In the genomic region with DNA sequence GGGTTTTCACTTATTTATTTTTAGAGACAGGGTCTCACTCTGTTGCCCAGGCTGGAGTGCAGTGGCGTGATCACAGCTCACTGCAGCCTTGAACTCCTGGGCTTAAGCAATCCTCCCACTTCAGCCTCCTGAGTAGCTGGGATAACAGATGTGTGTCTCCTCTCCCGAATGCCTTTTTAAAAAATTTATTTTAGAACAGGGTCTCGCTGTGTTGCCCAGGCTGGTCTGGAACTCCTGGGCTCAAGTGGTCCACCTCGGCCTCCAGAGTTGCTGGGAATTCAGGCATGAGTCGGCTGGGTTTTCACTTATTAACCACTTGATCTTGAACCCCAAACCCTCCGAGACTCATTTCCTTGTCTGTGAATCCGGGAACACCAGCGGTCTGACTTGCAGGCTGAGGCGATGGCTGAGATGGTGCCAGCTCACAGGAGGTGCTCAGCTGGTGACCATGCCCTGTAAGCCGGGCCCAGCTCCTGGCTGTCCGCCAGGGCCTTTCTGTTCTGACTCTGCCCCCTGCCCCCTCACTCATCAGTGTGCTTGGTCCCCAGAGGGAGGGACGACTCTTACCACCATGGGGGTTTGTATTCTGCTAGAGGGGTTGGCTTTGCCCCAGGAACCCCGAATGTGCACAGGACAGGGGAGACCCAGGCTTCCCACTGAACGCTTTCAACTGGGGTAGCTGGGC, we compare ENCODE assay signal across 18 cellular contexts. TPM values are rescaled to one million over a fixed set of nuclear protein-coding genes. Genes with fewer than 3 reads are reported as not detected.
DNase-seq lines count a peak whose midpoint lies in the region; ATAC-seq, FAIRE-seq and TF ChIP-seq lines count a peak whose summit lies in the region.
"Had no signal": no experiment of that assay in that cellular context is flagged by ENCODE, and none has a peak within 500 bp of the region (broad histone marks: within the 10 kb centered on the region; RNA-seq: fewer than 3 reads in every experiment).

No MANE protein-coding gene starts in this region.

- H3K36me3 ChIP-seq in H1 (ENCODE audit: control insufficient read depth in 2 of 4, insufficient read depth in 4 of 4, low read length in 3 of 4) (no peaks in the 10 kb centered on the region), neuronal stem cell (replicated peaks in 1 of 2; ENCODE audit: control insufficient read depth in 2 of 2, insufficient read depth in 2 of 2, low read length in 2 of 2) (no peaks in the 10 kb centered on the region), neural progenitor cell (no peaks in the 10 kb centered on the region)
- H3K36me3 ChIP-seq: right lobe of liver had no signal

- H3K79me1 ChIP-seq in H1 (ENCODE audit: low read depth, low read length) (no peaks in the 10 kb centered on the region), neuronal stem cell (ENCODE audit: low read depth, low read length) (no peaks in the 10 kb centered on the region)

- ATAC-seq in activated CD4-positive, alpha-beta T cell treated with anti-CD3 and anti-CD28 coated beads for 36 hours, result no peak

- H3K4me2 ChIP-seq in H1 (ENCODE audit: insufficient read depth in 1 of 2, low read depth in 2 of 2, low read length in 2 of 2) (no peak overlapping the region), neuronal stem cell (ENCODE audit: insufficient read depth, low read length, poor library complexity, severe bottlenecking) (no peak overlapping the region), neural progenitor cell (no peak overlapping the region)

- H3K14ac ChIP-seq in H1 (ENCODE audit: insufficient read length), result no peak overlapping the region
- H3K14ac ChIP-seq in neuronal stem cell (ENCODE audit: low read length), result no peak overlapping the region

- H3K4me1 Mint-ChIP-seq in neural progenitor cell, result peaks cover 10% of the 10 kb centered on the region
- H3K4me1 Mint-ChIP-seq in activated CD4-positive, alpha-beta T cell treated with anti-CD3 and anti-CD28 coated beads for 36 hours, result no peaks in the 10 kb centered on the region

- H4K5ac ChIP-seq in H1 (ENCODE audit: insufficient read length, low read depth, low read length), result no peak overlapping the region

- TF ChIP-seq CTCF in H1 (IDR thresholded peaks at IDR 0.05; ENCODE audit: control extremely low read depth in 1 of 3, insufficient read depth in 1 of 3, low read depth in 1 of 3, low read length in 3 of 3), result no peak
- no peak for TF ChIP-seq CTCF in neural progenitor cell (IDR thresholded peaks at IDR 0.05)

- H3K27me3 ChIP-seq in H1 (replicated peaks in 1 of 4; ENCODE audit: control insufficient read depth in 3 of 4, extremely low read depth in 1 of 4, insufficient read depth in 3 of 4, low read length in 3 of 4), result peaks cover 0 to 3% (median 0%) of the 10 kb centered on the region in 4 experiments; a peak in 1 of 7 replicates
- peaks cover 0 to 24% (median 2%) of the 10 kb centered on the region in 3 experiments for H3K27me3 ChIP-seq in neuronal stem cell (ENCODE audit: control insufficient read depth in 3 of 3, insufficient read depth in 3 of 3, low read depth in 1 of 3, low read length in 3 of 3)
- H3K27me3 ChIP-seq in neural progenitor cell, result peaks cover 9% of the 10 kb centered on the region
- H3K27me3 ChIP-seq: right lobe of liver had no signal

- H3K9me3 ChIP-seq in H1 (ENCODE audit: insufficient read depth in 2 of 2, low read depth in 1 of 2, low read length in 1 of 2) (peaks cover 0 to 8% of the 10 kb centered on the region in 2 experiments; a peak in 3 of 4 replicates), neuronal stem cell (replicated peaks in 1 of 2; ENCODE audit: control insufficient read depth in 2 of 2, insufficient read depth in 1 of 2, low read depth in 1 of 2, low read length in 2 of 2) (peaks cover 0 to 3% of the 10 kb centered on the region in 2 donors), neural progenitor cell (ENCODE audit: low read depth) (no peaks in the 10 kb centered on the region)
- H3K9me3 ChIP-seq: right lobe of liver had no signal

- H3K79me2 ChIP-seq in H1 (ENCODE audit: control insufficient read depth in 1 of 2, insufficient read depth in 2 of 2, low read length in 2 of 2) (no peaks in the 10 kb centered on the region), neural progenitor cell (ENCODE audit: low read depth) (no peaks in the 10 kb centered on the region)

- H4K91ac ChIP-seq in H1 (replicated peaks; ENCODE audit: insufficient read length, low read length), result no peak overlapping the region
- H4K91ac ChIP-seq in neuronal stem cell (ENCODE audit: low read depth, low read length, poor library complexity), result no peak overlapping the region

- H2AFZ ChIP-seq in H1 (ENCODE audit: low read length) (no peak overlapping the region), neuronal stem cell (ENCODE audit: low read length) (no peak overlapping the region), neural progenitor cell (replicated peaks) (no peak overlapping the region)

- H2BK20ac ChIP-seq in H1 (ENCODE audit: low read length), result no peak overlapping the region

- TF ChIP-seq EP300 in H1 (IDR thresholded peaks at IDR 0.05; ENCODE audit: borderline replicate concordance in 1 of 2, low read depth in 2 of 2, low read length in 2 of 2), result no peak

- no peak overlapping the region for H3K18ac ChIP-seq in H1 (ENCODE audit: extremely low read depth, low read length)
- H3K18ac ChIP-seq in neuronal stem cell (ENCODE audit: low read length), result peak overlapping the region; percentile 6

- CTCF ChIA-PET in H1 (lab: Charles Lee; ENCODE audit: partially characterized antibody), result interaction anchor here (0.9 kb wide), 1 partner anchor 19 kb away, joined by 4 read pairs; no protein-coding TSS in a partner anchor
- CTCF ChIA-PET in activated CD4-positive, alpha-beta T cell treated with anti-CD3 and anti-CD28 coated beads for 36 hours (lab: Charles Lee), result no interaction called here

- H2BK120ac ChIP-seq in H1 (replicated peaks; ENCODE audit: low read depth, low read length) (no peak overlapping the region), neuronal stem cell (ENCODE audit: low read depth, low read length) (peak overlapping the region; percentile 82)

- intact Hi-C loops in activated CD4-positive, alpha-beta T cell treated with anti-CD3 and anti-CD28 coated beads for 36 hours (cut with DNase I, micrococcal nuclease), result no loop called here

- H2BK5ac ChIP-seq in H1 (ENCODE audit: low read depth, low read length), result no peak overlapping the region
- H2BK5ac ChIP-seq in neuronal stem cell (ENCODE audit: low read length), result peak overlapping the region; percentile 40

- peaks cover 8% of the 10 kb centered on the region for H3K27me3 Mint-ChIP-seq in neural progenitor cell (ENCODE audit: insufficient read depth, low read depth)
- H3K27me3 Mint-ChIP-seq in activated CD4-positive, alpha-beta T cell treated with anti-CD3 and anti-CD28 coated beads for 36 hours, result no peaks in the 10 kb centered on the region

- H3K4me3 ChIP-seq in H1 (ENCODE audit: extremely low read depth in 1 of 4, insufficient read depth in 2 of 4, low read depth in 3 of 4, low read length in 4 of 4) (no peak overlapping the region), neuronal stem cell (ENCODE audit: low read length in 2 of 2) (no peak overlapping the region), neural progenitor cell (no peak overlapping the region)
- H3K4me3 ChIP-seq: right lobe of liver had no signal

- H3K56ac ChIP-seq in H1 (replicated peaks; ENCODE audit: insufficient read length, low read depth, low read length), result no peak overlapping the region

- H3K4me1 ChIP-seq in H1 (replicated peaks in 1 of 4; ENCODE audit: control insufficient read depth in 3 of 4, insufficient read depth in 4 of 4, low read length in 3 of 4) (peaks cover 0 to 3% (median 0%) of the 10 kb centered on the region in 4 experiments; a peak in 2 of 7 replicates), neuronal stem cell (ENCODE audit: control insufficient read depth in 2 of 2, insufficient read depth in 1 of 2, low read depth in 1 of 2, low read length in 2 of 2) (peaks cover 0 to 9% of the 10 kb centered on the region in 2 donors), neural progenitor cell (peaks cover 7% of the 10 kb centered on the region)
- H3K4me1 ChIP-seq: right lobe of liver had no signal

- H4K8ac ChIP-seq in H1 (ENCODE audit: extremely low read depth, insufficient read depth, low read length) (0 out of 2 replicates have a peak overlapping the region, but pooled peaks have one; percentile 25), neuronal stem cell (ENCODE audit: low read depth, low read length) (no peak overlapping the region)

- H3K36me3 Mint-ChIP-seq in neural progenitor cell, result no peaks in the 10 kb centered on the region
- no peaks in the 10 kb centered on the region for H3K36me3 Mint-ChIP-seq in activated CD4-positive, alpha-beta T cell treated with anti-CD3 and anti-CD28 coated beads for 36 hours (ENCODE audit: low read depth)

- H2BK15ac ChIP-seq in H1 (ENCODE audit: low read length), result no peak overlapping the region
- H2BK15ac ChIP-seq in neuronal stem cell (ENCODE audit: low read length), result no peak overlapping the region

- peaks cover 14% of the 10 kb centered on the region for H3F3A ChIP-seq in neural progenitor cell (ENCODE audit: low read depth)

- in situ Hi-C loops in ACHN (cut with HindIII; ENCODE audit: low pct_ligation_motif_present, low pct_unique_long_range_greater_than_20kb, low sequenced_read_pairs), result no loop called here
- in situ Hi-C loops in G401 (cut with HindIII; ENCODE audit: low sequenced_read_pairs), result no loop called here

- H3K9me3 Mint-ChIP-seq in neural progenitor cell, result peaks cover 12% of the 10 kb centered on the region
- H3K9me3 Mint-ChIP-seq in activated CD4-positive, alpha-beta T cell treated with anti-CD3 and anti-CD28 coated beads for 36 hours (ENCODE audit: low read depth), result peaks cover 8% of the 10 kb centered on the region

- no peak for FAIRE-seq in H1 (lab: Jason Lieb, UNC)
- FAIRE-seq: endothelial cell of umbilical vein, frontal cortex, GM18507 had no signal

- no peak overlapping the region for H3K27ac Mint-ChIP-seq in neural progenitor cell
- H3K27ac Mint-ChIP-seq in activated CD4-positive, alpha-beta T cell treated with anti-CD3 and anti-CD28 coated beads for 36 hours, result no peak overlapping the region
- H3K27ac Mint-ChIP-seq: nephron; T-helper 2 cell treated with Interferon-gamma antibody and Interleukin-4, amounts not matched to agents 5 μg/mL and 100 μg/mL, for 36 hours had no signal

- H3K27ac ChIP-seq in H1 (ENCODE audit: low read depth, low read length) (no peak overlapping the region), neuronal stem cell (replicated peaks; ENCODE audit: low read length) (no peak overlapping the region), neural progenitor cell (no peak overlapping the region)
- H3K27ac ChIP-seq: right lobe of liver had no signal

- POLR2A ChIA-PET in H1 (lab: Charles Lee; ENCODE audit: partially characterized antibody), result no interaction called here
- POLR2A ChIA-PET in activated CD4-positive, alpha-beta T cell treated with anti-CD3 and anti-CD28 coated beads for 36 hours (lab: Charles Lee), result no interaction called here

- H3K23ac ChIP-seq in H1 (ENCODE audit: insufficient read length), result no peak overlapping the region
- H3K23ac ChIP-seq in neuronal stem cell (ENCODE audit: low read depth, low read length, poor library complexity), result no peak overlapping the region

- no peak overlapping the region for H3K4me3 Mint-ChIP-seq in neural progenitor cell
- H3K4me3 Mint-ChIP-seq in activated CD4-positive, alpha-beta T cell treated with anti-CD3 and anti-CD28 coated beads for 36 hours, result no peak overlapping the region
- H3K4me3 Mint-ChIP-seq: T-helper 2 cell treated with Interferon-gamma antibody and Interleukin-4, amounts not matched to agents 5 μg/mL and 100 μg/mL, for 36 hours had no signal

- WGBS in H1 (ENCODE audit: extremely low coverage in 1 of 2, insufficient coverage in 1 of 2, insufficient read length in 1 of 2, insufficient replicate concordance in 2 of 2, low coverage in 1 of 2, low lambda C conversion rate in 2 of 2, missing lambda C conversion rate in 1 of 2), 2 experiments, result 90% methylated on average over 14 of the region's 14 CpGs; no CpG with 5 or more reads in 1 of the 2 experiments
- WGBS in neuronal stem cell (ENCODE audit: extremely low coverage in 2 of 2, insufficient read length in 2 of 2, insufficient replicate concordance in 1 of 2), 2 donors, result no CpG with 5 or more reads among the region's 14 CpGs

- H3K9ac ChIP-seq in H1 (replicated peaks in 1 of 4; ENCODE audit: extremely low read depth in 1 of 4, low read depth in 3 of 4, low read length in 3 of 4), result no peak overlapping the region
- H3K9ac ChIP-seq in neuronal stem cell (ENCODE audit: low read depth, low read length, poor library complexity), result no peak overlapping the region
- no peak overlapping the region for H3K9ac ChIP-seq in neural progenitor cell

- no peak for TF ChIP-seq RAD21 in H1 (IDR thresholded peaks at IDR 0.05 in 1 of 2, conservative IDR thresholded peaks at IDR 0.05 in 1 of 2; ENCODE audit: low read depth in 2 of 2, low read length in 2 of 2)

- no peaks in the 10 kb centered on the region for H4K20me1 ChIP-seq in H1 (replicated peaks in 1 of 2; ENCODE audit: control insufficient read depth in 1 of 2, insufficient read depth in 2 of 2, low read length in 2 of 2)
- H4K20me1 ChIP-seq in neural progenitor cell (ENCODE audit: low read depth), result no peaks in the 10 kb centered on the region

- no peak overlapping the region for H2AK5ac ChIP-seq in H1 (ENCODE audit: low read depth, low read length)
- H2AK5ac ChIP-seq in neuronal stem cell (ENCODE audit: low read depth, low read length), result peak overlapping the region; percentile 99

- no peak for TF ChIP-seq POLR2A in H1 (IDR thresholded peaks at IDR 0.05; ENCODE audit: control extremely low read depth in 1 of 2, low read depth in 2 of 2, low read length in 2 of 2)

- H2BK12ac ChIP-seq in H1 (ENCODE audit: low read depth, low read length) (no peak overlapping the region), neuronal stem cell (ENCODE audit: low read length) (no peak overlapping the region)

- H3K23me2 ChIP-seq in H1 (ENCODE audit: low read depth, low read length), result no peaks in the 10 kb centered on the region

- no peak overlapping the region for H3K4ac ChIP-seq in H1 (replicated peaks; ENCODE audit: insufficient read length, low read depth, low read length)
- H3K4ac ChIP-seq in neuronal stem cell (ENCODE audit: low read length), result no peak overlapping the region

- DNase-seq in ACHN, result peak; percentile 12
- peak; percentile 6 for DNase-seq in G401 (ENCODE audit: low spot score)
- no peak for DNase-seq in H1 (ENCODE audit: low read depth in 1 of 2, low spot score in 2 of 2)
- DNase-seq in neuronal stem cell (ENCODE audit: low spot score), result no peak
- DNase-seq in NCI-H1048 (lab: John Stamatoyannopoulos, UW), result no peak
- no peak for DNase-seq in NCI-H187 (lab: John Stamatoyannopoulos, UW)
- no peak for DNase-seq in neural progenitor cell (ENCODE audit: low spot score)
- no peak for DNase-seq in activated CD4-positive, alpha-beta T cell treated with anti-CD3 and anti-CD28 coated beads for 36 hours
- DNase-seq: activated CD4-positive, CD25-positive, alpha-beta regulatory T cell treated with anti-CD3 and anti-CD28 coated beads, Interleukin-2, amount 50 U/mL, for 72 hours; activated gamma-delta T cell; KBM-7; mammary epithelial cell had no signal

RNA-seq across cellular contexts. Expression of a gene that starts 22.6 kb away (rescaled TPM):
- 0.47 TPM in 1 of 2 replicates, not detected in the other for total RNA-seq in G401 (2014; rRNA removed; shearing (Covaris generic))
- 0.91 TPM in 1 of 2 replicates, not detected in the other for total RNA-seq in H1 (2021; fragmentation: NEBNext Ultra II Directional; extraction: Animal tissue kit (Norgen Biotek cat#: 25700))
- polyA plus RNA-seq in H1 (2011; rRNA removed), result 1.7 and 4.0 TPM in 2 replicates
- polyA plus RNA-seq in H1 (2011; cell fraction: cytosol; rRNA removed), result 2.4 TPM
- 9.8 TPM for polyA plus RNA-seq in H1 (2011; cell fraction: nucleus; rRNA removed)
- 0.18 to 1.4 TPM (median 1.2 TPM) in 4 replicates for polyA plus RNA-seq in H1 (2012, experiment 1 of 2)
- polyA plus RNA-seq in H1 (2012, experiment 2 of 2), result 1.3 TPM
- polyA plus RNA-seq in H1 (2013, experiment 1 of 2), result 1.2 TPM
- 1.0 TPM for polyA plus RNA-seq in H1 (2013, experiment 2 of 2)
- polyA minus RNA-seq in H1 (2011; rRNA and poly(A)+ RNA removed), result 0.47 and 0.54 TPM in 2 replicates
- polyA minus RNA-seq in H1 (2011; cell fraction: cytosol; rRNA and poly(A)+ RNA removed), result not detected
- polyA minus RNA-seq in H1 (2011; cell fraction: nucleus; rRNA and poly(A)+ RNA removed), result 0.70 TPM
- 1.1 TPM for polyA plus RNA-seq in neuronal stem cell (2013, experiment 1 of 2)
- polyA plus RNA-seq in neuronal stem cell (2013, experiment 2 of 2), result 1.4 TPM
- 0.19 and 0.31 TPM in 2 replicates for total RNA-seq in neural progenitor cell (ENCODE audit: low replicate concordance)
- 1 to 10 TPM in 1 of 2 experiments, under 1 TPM in 1; 0.97 to 1.4 TPM for total RNA-seq in activated CD4-positive, alpha-beta T cell treated with anti-CD3 and anti-CD28 coated beads for 36 hours
- total RNA-seq: mammary epithelial cell had no signal
- polyA plus RNA-seq: mammary epithelial cell had no signal

RNA-seq across cellular contexts. Expression of a gene that starts 23.6 kb away (rescaled TPM):
- total RNA-seq in G401 (2014; rRNA removed; shearing (Covaris generic)), result 26.9 and 31.7 TPM in 2 replicates
- total RNA-seq in H1 (2021; fragmentation: NEBNext Ultra II Directional; extraction: Animal tissue kit (Norgen Biotek cat#: 25700)), result 44.4 and 46.0 TPM in 2 replicates
- polyA plus RNA-seq in H1 (2011; rRNA removed), result 35.3 and 54.6 TPM in 2 replicates
- 39.9 TPM for polyA plus RNA-seq in H1 (2011; cell fraction: cytosol; rRNA removed)
- polyA plus RNA-seq in H1 (2011; cell fraction: nucleus; rRNA removed), result 87.5 TPM
- 35.5 to 45.3 TPM (median 42.8 TPM) in 4 replicates for polyA plus RNA-seq in H1 (2012, experiment 1 of 2)
- 46.9 TPM for polyA plus RNA-seq in H1 (2012, experiment 2 of 2)
- polyA plus RNA-seq in H1 (2013, experiment 1 of 2), result 27.5 TPM
- polyA plus RNA-seq in H1 (2013, experiment 2 of 2), result 26.7 TPM
- 15.9 and 21.5 TPM in 2 replicates for polyA minus RNA-seq in H1 (2011; rRNA and poly(A)+ RNA removed)
- polyA minus RNA-seq in H1 (2011; cell fraction: cytosol; rRNA and poly(A)+ RNA removed), result 18.1 TPM
- 16.7 TPM for polyA minus RNA-seq in H1 (2011; cell fraction: nucleus; rRNA and poly(A)+ RNA removed)
- polyA plus RNA-seq in neuronal stem cell (2013, experiment 1 of 2), result 35.1 TPM
- 35.3 TPM for polyA plus RNA-seq in neuronal stem cell (2013, experiment 2 of 2)
- total RNA-seq in neural progenitor cell (ENCODE audit: low replicate concordance), result 10.0 and 29.6 TPM in 2 replicates
- total RNA-seq in activated CD4-positive, alpha-beta T cell treated with anti-CD3 and anti-CD28 coated beads for 36 hours, result 10 to 100 TPM; 23.7 to 36.8 TPM

RNA-seq across cellular contexts. Expression of a gene that starts 54.0 kb away (rescaled TPM):
- total RNA-seq in G401 (2014; rRNA removed; shearing (Covaris generic)), result 7.4 and 9.0 TPM in 2 replicates
- total RNA-seq in H1 (2021; fragmentation: NEBNext Ultra II Directional; extraction: Animal tissue kit (Norgen Biotek cat#: 25700)), result 0.50 and 0.65 TPM in 2 replicates
- polyA plus RNA-seq in H1 (2011; rRNA removed), result 0.13 and 0.36 TPM in 2 replicates
- 0.43 TPM for polyA plus RNA-seq in H1 (2011; cell fraction: cytosol; rRNA removed)
- 1.1 TPM for polyA plus RNA-seq in H1 (2011; cell fraction: nucleus; rRNA removed)
- polyA plus RNA-seq in H1 (2012, experiment 1 of 2), result 0.17 to 0.35 TPM (median 0.24 TPM) in 3 of 4 replicates, not detected in the other
- polyA plus RNA-seq in H1 (2012, experiment 2 of 2), result not detected
- 0.08 TPM for polyA plus RNA-seq in H1 (2013, experiment 1 of 2)
- 0.09 TPM for polyA plus RNA-seq in H1 (2013, experiment 2 of 2)
- 0.22 and 0.32 TPM in 2 replicates for polyA minus RNA-seq in H1 (2011; rRNA and poly(A)+ RNA removed)
- not detected for polyA minus RNA-seq in H1 (2011; cell fraction: cytosol; rRNA and poly(A)+ RNA removed)
- 1.5 TPM for polyA minus RNA-seq in H1 (2011; cell fraction: nucleus; rRNA and poly(A)+ RNA removed)
- 1.1 TPM for polyA plus RNA-seq in neuronal stem cell (2013, experiment 1 of 2)
- polyA plus RNA-seq in neuronal stem cell (2013, experiment 2 of 2), result 1.3 TPM
- total RNA-seq in neural progenitor cell (ENCODE audit: low replicate concordance), result 0.65 TPM in 1 of 2 replicates, not detected in the other
- 100 to 1,000 TPM; 135 to 145 TPM for total RNA-seq in activated CD4-positive, alpha-beta T cell treated with anti-CD3 and anti-CD28 coated beads for 36 hours

Comparison
In these comparisons a context has a peak if more than half of its experiments do, and no peak if none do; other contexts are left out.
1. DNase-seq: peak in ACHN (single experiment) and G401 (single experiment); none in H1 (0 of 2), neuronal stem cell (single experiment), NCI-H1048 (single experiment), NCI-H187 (0 of 2), neural progenitor cell (single experiment) and activated CD4-positive, alpha-beta T cell treated with anti-CD3 and anti-CD28 coated beads for 36 hours (single experiment).
2. RNA of a gene that starts 54.0 kb away (total RNA-seq): 135 to 145 TPM in activated CD4-positive, alpha-beta T cell treated with anti-CD3 and anti-CD28 coated beads for 36 hours; 7.4 to 9.0 TPM in G401, 0.50 to 0.65 TPM in H1 and 0.65 TPM in neural progenitor cell; every median in the first group is over 10 times any median in the second.